Comparison of ENCODE assay signal across 26 cellular contexts in the genomic region with DNA sequence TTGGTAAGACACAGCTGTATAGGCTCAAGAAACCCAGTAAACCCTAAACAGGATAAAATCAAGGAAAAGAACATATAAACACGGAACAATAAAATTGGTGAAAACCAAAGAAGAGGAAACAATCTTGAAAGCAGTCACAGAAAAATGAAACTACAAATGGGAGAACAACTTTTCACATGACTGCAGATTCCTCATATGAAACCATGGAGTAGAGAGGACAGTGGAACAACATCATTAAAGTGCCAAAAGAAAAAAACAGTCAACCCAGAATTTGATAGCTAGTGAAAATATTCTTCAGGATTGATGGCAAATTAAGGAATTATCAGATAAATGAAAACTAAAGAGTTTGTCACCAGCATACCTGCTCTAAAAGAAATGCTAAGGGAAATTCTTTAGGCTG. TPM values are rescaled to one million over a fixed set of nuclear protein-coding genes. Genes with fewer than 3 reads are reported as not detected.
"Had no signal": no experiment of that assay in that cellular context is flagged by ENCODE, and none has a peak within 500 bp of the region (broad histone marks: within the 10 kb centered on the region; RNA-seq: fewer than 3 reads in every experiment).

No MANE protein-coding gene starts in this region.

- H3K9me3 ChIP-seq: gastrocnemius medialis, lower lobe of right lung had no signal

- ATAC-seq: foreskin keratinocyte; gastrocnemius medialis; heart right ventricle; left cardiac atrium; left lung; left ventricle myocardium superior; lower lobe of right lung; mucosa of descending colon; naive thymus-derived CD8-positive, alpha-beta T cell had no signal

- H3K36me3 ChIP-seq: esophagus muscularis mucosa, gastrocnemius medialis, heart right ventricle, left lung, lower lobe of right lung had no signal

- H3K27me3 ChIP-seq: dorsolateral prefrontal cortex, esophagus muscularis mucosa, foreskin keratinocyte, gastrocnemius medialis, heart right ventricle, left lung had no signal

- DNase-seq: dermis blood vessel endothelial cell; dorsolateral prefrontal cortex; effector CD4-positive, alpha-beta T cell; effector memory CD4-positive, alpha-beta T cell; foreskin keratinocyte; gastrocnemius medialis; glutamatergic neuron; head of caudate nucleus; heart right ventricle; hippocampal formation; left cardiac atrium; left lung; left ventricle myocardium superior; lower lobe of right lung; mesenchymal stem cell; mucosa of descending colon; naive B cell; naive thymus-derived CD8-positive, alpha-beta T cell had no signal

- H3K4me3 Mint-ChIP-seq: mesothelial cell of epicardium; naive B cell; naive thymus-derived CD8-positive, alpha-beta T cell had no signal

- H3K4me3 ChIP-seq: coronary artery, dorsolateral prefrontal cortex, esophagus muscularis mucosa, gastrocnemius medialis, heart right ventricle, left lung, lower lobe of right lung, mucosa of descending colon had no signal

- H3K27ac ChIP-seq: coronary artery, dorsolateral prefrontal cortex, esophagus muscularis mucosa, foreskin keratinocyte, gastrocnemius medialis, heart right ventricle, left lung, lower lobe of right lung had no signal

- H3K27ac Mint-ChIP-seq: mesothelial cell of epicardium; naive B cell; naive thymus-derived CD8-positive, alpha-beta T cell had no signal

- FAIRE-seq: endothelial cell of umbilical vein, islet of Langerhans, keratinocyte had no signal

- H3K4me1 ChIP-seq: esophagus muscularis mucosa, foreskin keratinocyte, gastrocnemius medialis, heart right ventricle, left lung, lower lobe of right lung had no signal

- H3K4me1 Mint-ChIP-seq: naive B cell; naive thymus-derived CD8-positive, alpha-beta T cell had no signal

RNA-seq across cellular contexts. Expression of gene B3GALT5, which starts 23.9 kb away (rescaled TPM):
- total RNA-seq: endothelial cell of umbilical vein; fibroblast of villous mesenchyme; foreskin keratinocyte; lung microvascular endothelial cell; naive thymus-derived CD8-positive, alpha-beta T cell had no signal
- polyA plus RNA-seq: foreskin keratinocyte; keratinocyte; naive thymus-derived CD8-positive, alpha-beta T cell had no signal
